In the genomic region with DNA sequence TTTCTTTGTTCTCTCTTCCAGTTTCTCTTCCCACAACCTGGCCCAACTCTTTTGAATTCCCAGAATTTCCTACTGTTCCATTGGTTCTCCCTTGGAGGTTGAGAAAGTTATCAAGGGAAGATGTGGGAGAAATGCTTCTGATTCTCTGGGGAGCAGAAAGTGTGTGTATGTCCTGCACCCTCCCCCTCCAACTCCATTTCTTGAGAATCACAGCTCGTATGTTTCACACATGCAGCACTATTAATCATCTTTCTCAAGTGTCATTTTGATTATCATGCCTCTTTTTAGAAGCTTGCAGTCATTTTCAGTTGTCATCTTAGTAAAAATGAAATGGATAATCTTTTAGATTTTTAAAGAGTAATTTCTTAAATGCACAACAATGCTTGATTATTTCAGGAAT, we compare ENCODE assay signal across 16 cellular contexts.
"Had no signal": no experiment of that assay in that cellular context is flagged by ENCODE, and none has a peak within 500 bp of the region (broad histone marks: within the 10 kb centered on the region; RNA-seq: fewer than 3 reads in every experiment).

No MANE protein-coding gene starts in this region.

- ATAC-seq: foreskin keratinocyte; left colon; right cardiac atrium; stimulated activated naive B cell treated with anti-CD40 and anti-IgM and Interleukin-4, amounts not matched to agents 10 μg/mL and 1 μg/mL and 100 μg/mL, for 72 hours had no signal

- H3K27ac Mint-ChIP-seq: activated B cell treated with CpG ODN at 0.5 μM for 24 hours; activated CD4-positive, alpha-beta T cell treated with anti-CD3 and anti-CD28 coated beads, Interleukin-2, amount 10 ng/mL, durations not matched to agents 7 days and 5 days; dendritic cell treated with granulocyte-macrophage colony-stimulating factor and Interleukin-4, amounts not matched to agents 40 ng/mL and 50 ng/mL, for 4 days; stimulated activated naive B cell treated with anti-CD40 and anti-IgM and Interleukin-4, amounts not matched to agents 10 μg/mL and 1 μg/mL and 100 μg/mL, for 72 hours; T-helper 1 cell treated with Interleukin-12 subunit alpha and Interleukin-12 subunit beta and Interleukin-4 antibody, amounts not matched to agents 30 μg/mL and 1 μg/mL, for 36 hours had no signal

- H3K4me1 Mint-ChIP-seq: activated B cell treated with CpG ODN at 0.5 μM for 24 hours had no signal

- DNase-seq: activated B cell treated with CpG ODN at 0.5 μM for 24 hours; activated CD4-positive, alpha-beta T cell treated with anti-CD3 and anti-CD28 coated beads, Interleukin-2, amount 10 ng/mL, durations not matched to agents 7 days and 5 days; activated CD8-positive, alpha-beta memory T cell treated with anti-CD3 and anti-CD28 coated beads, Interleukin-2, amount 50 U/mL, for 48 hours; activated naive CD4-positive, alpha-beta T cell treated with Interleukin-2 at 50 U/mL for 16 hours; aorta; brain microvascular endothelial cell; effector CD4-positive, alpha-beta T cell; erythroblast; foreskin keratinocyte; left colon; mesenchymal stem cell; right cardiac atrium; stimulated activated naive B cell treated with anti-CD40 and anti-IgM and Interleukin-4, amounts not matched to agents 10 μg/mL and 1 μg/mL and 100 μg/mL, for 72 hours; transverse colon had no signal

- H3K27me3 Mint-ChIP-seq: activated CD4-positive, alpha-beta T cell treated with anti-CD3 and anti-CD28 coated beads, Interleukin-2, amount 10 ng/mL, durations not matched to agents 7 days and 5 days; dendritic cell treated with granulocyte-macrophage colony-stimulating factor and Interleukin-4, amounts not matched to agents 40 ng/mL and 50 ng/mL, for 4 days; stimulated activated naive B cell treated with anti-CD40 and anti-IgM and Interleukin-4, amounts not matched to agents 10 μg/mL and 1 μg/mL and 100 μg/mL, for 72 hours had no signal

- H3K9me3 Mint-ChIP-seq: activated B cell treated with CpG ODN at 0.5 μM for 24 hours had no signal

- H3K4me3 Mint-ChIP-seq: activated B cell treated with CpG ODN at 0.5 μM for 24 hours; activated CD4-positive, alpha-beta T cell treated with anti-CD3 and anti-CD28 coated beads, Interleukin-2, amount 10 ng/mL, durations not matched to agents 7 days and 5 days; dendritic cell treated with granulocyte-macrophage colony-stimulating factor and Interleukin-4, amounts not matched to agents 40 ng/mL and 50 ng/mL, for 4 days; stimulated activated naive B cell treated with anti-CD40 and anti-IgM and Interleukin-4, amounts not matched to agents 10 μg/mL and 1 μg/mL and 100 μg/mL, for 72 hours; T-helper 1 cell treated with Interleukin-12 subunit alpha and Interleukin-12 subunit beta and Interleukin-4 antibody, amounts not matched to agents 30 μg/mL and 1 μg/mL, for 36 hours had no signal
